14 cellular contexts compared by ENCODE assay signal in genomic region chr2:196165016-196165415, GRCh38. TPM values are rescaled to one million over a fixed set of nuclear protein-coding genes. Genes with fewer than 3 reads are reported as not detected.
DNase-seq lines count a peak whose midpoint lies in the region; ATAC-seq, FAIRE-seq and TF ChIP-seq lines count a peak whose summit lies in the region.
"Had no signal": no experiment of that assay in that cellular context is flagged by ENCODE, and none has a peak within 500 bp of the region (broad histone marks: within the 10 kb centered on the region; RNA-seq: fewer than 3 reads in every experiment).

No MANE protein-coding gene starts in this region.

- H3K4me1 Mint-ChIP-seq in MCF 10A (ENCODE audit: insufficient read depth, unreplicated experiment) (peaks cover 30% of the 10 kb centered on the region), T-cell (peaks cover 48 to 61% (median 52%) of the 10 kb centered on the region in 3 donors), mesothelial cell of epicardium (peaks cover 53% of the 10 kb centered on the region)

- no peaks in the 10 kb centered on the region for H3K9me3 ChIP-seq in breast epithelium
- no peaks in the 10 kb centered on the region for H3K9me3 ChIP-seq in ascending aorta
- no peaks in the 10 kb centered on the region for H3K9me3 ChIP-seq in small intestine (ENCODE audit: control insufficient read depth, low read depth)
- H3K9me3 ChIP-seq: ovary had no signal

- H3K4me3 ChIP-seq in breast epithelium (no peak overlapping the region), ascending aorta (no peak overlapping the region), small intestine (ENCODE audit: low read depth in 1 of 2, low read length in 2 of 2) (peak overlapping the region in 1 of 2 donors; percentile 14)
- H3K4me3 ChIP-seq: ovary had no signal

- CTCF ChIA-PET in MCF 10A (lab: Yijun Ruan, JAX) (interaction anchor here (3.1 kb wide), 1 partner anchor 87 kb away, joined by 27 read pairs; no protein-coding TSS in a partner anchor), T-cell (lab: Charles Lee) (interaction anchor here (0.6 to 2.3 kb wide), 10 partner anchors 12 to 133 kb away, joined by 3 to 13 read pairs (median 4); partner anchors contain the start of gene DNAH7 (in 1 of the 2))

- H3K27me3 ChIP-seq in breast epithelium (no peaks in the 10 kb centered on the region), ascending aorta (no peaks in the 10 kb centered on the region), small intestine (ENCODE audit: control insufficient read depth in 2 of 2, insufficient read depth in 2 of 2, low read length in 2 of 2) (no peaks in the 10 kb centered on the region)
- H3K27me3 ChIP-seq: ovary had no signal

- 58 to 69% (median 59%) methylated on average over 4 of the region's 4 CpGs for WGBS in small intestine, 3 donors

- H3K27ac Mint-ChIP-seq in MCF 10A (ENCODE audit: low read depth, unreplicated experiment): peak overlapping the region; percentile 78
- peak overlapping the region; percentile 84 to 91 for H3K27ac Mint-ChIP-seq in T-cell
- peak overlapping the region; percentile 61 for H3K27ac Mint-ChIP-seq in mesothelial cell of epicardium

- H3K4me1 ChIP-seq in breast epithelium: no peaks in the 10 kb centered on the region
- no peaks in the 10 kb centered on the region for H3K4me1 ChIP-seq in ascending aorta
- H3K4me1 ChIP-seq in small intestine (ENCODE audit: control insufficient read depth in 2 of 2, insufficient read depth in 1 of 2, low read depth in 1 of 2, low read length in 1 of 2): no peaks in the 10 kb centered on the region

- H3K9me3 Mint-ChIP-seq in MCF 10A (ENCODE audit: unreplicated experiment): no peaks in the 10 kb centered on the region
- H3K9me3 Mint-ChIP-seq in T-cell: no peaks in the 10 kb centered on the region
- no peaks in the 10 kb centered on the region for H3K9me3 Mint-ChIP-seq in mesothelial cell of epicardium

- H3K27ac ChIP-seq in breast epithelium (peak overlapping the region in 1 of 2 donors; percentile 21), ascending aorta (no peak overlapping the region), substantia nigra (ENCODE audit: low read depth, low read length, poor library complexity, severe bottlenecking) (no peak overlapping the region), small intestine (ENCODE audit: low read depth in 1 of 2, low read length in 1 of 2) (no peak overlapping the region)
- H3K27ac ChIP-seq: ovary had no signal

- POLR2A ChIA-PET in MCF 10A (lab: Yijun Ruan, JAX) (interaction anchor here (0.9 to 2.6 kb wide), 3 partner anchors 8 to 73 kb away, joined by 3 to 7 read pairs (median 4); no protein-coding TSS in a partner anchor), T-cell (lab: Charles Lee) (interaction anchor here (0.5 to 4.0 kb wide), 13 partner anchors 10 to 606 kb away, joined by 3 to 29 read pairs (median 5); no protein-coding TSS in a partner anchor)

- no peak for DNase-seq in MCF 10A (ENCODE audit: unreplicated experiment)
- DNase-seq in breast epithelium (ENCODE audit: low spot score in 2 of 2): no peak
- DNase-seq in T-cell: no peak
- no peak for DNase-seq in mesothelial cell of epicardium (ENCODE audit: low spot score in 2 of 2, unreplicated experiment in 2 of 2)
- DNase-seq in ascending aorta (ENCODE audit: low spot score in 2 of 2): no peak
- DNase-seq in omental fat pad (ENCODE audit: low spot score): no peak
- no peak for DNase-seq in substantia nigra (lab: John Stamatoyannopoulos, UW)
- DNase-seq in small intestine: no peak
- DNase-seq: cerebellar nuclear complex, GDM1, left ventricle myocardium superior, OCI-M1, ovary had no signal

- H3K27me3 Mint-ChIP-seq in MCF 10A (ENCODE audit: insufficient read depth, unreplicated experiment): no peaks in the 10 kb centered on the region
- H3K27me3 Mint-ChIP-seq in T-cell: no peaks in the 10 kb centered on the region
- H3K27me3 Mint-ChIP-seq in mesothelial cell of epicardium (ENCODE audit: low read depth): no peaks in the 10 kb centered on the region

- no TSS peak for BruUV-seq in MCF 10A (replicated peaks; lab: Mats Ljungman, UMichigan)

- TF ChIP-seq POLR2A in breast epithelium (IDR thresholded peaks at IDR 0.05): no peak

- no peak for TF ChIP-seq CTCF in MCF 10A (IDR thresholded peaks at IDR 0.05; ENCODE audit: unreplicated experiment)
- no peak for TF ChIP-seq CTCF in breast epithelium (IDR thresholded peaks at IDR 0.05)
- TF ChIP-seq CTCF in mesothelial cell of epicardium (IDR thresholded peaks at IDR 0.05; ENCODE audit: unreplicated experiment): no peak
- no peak for TF ChIP-seq CTCF in ascending aorta (IDR thresholded peaks at IDR 0.05)
- no peak for TF ChIP-seq CTCF in omental fat pad (IDR thresholded peaks at IDR 0.05)

- H3K4me3 Mint-ChIP-seq in MCF 10A (ENCODE audit: unreplicated experiment) (no peak overlapping the region), T-cell (peak overlapping the region; percentile 80 to 99 (median 86)), mesothelial cell of epicardium (no peak overlapping the region)

- FAIRE-seq in small intestine (lab: Jason Lieb, UNC): no peak

- intact Hi-C loops in MCF 10A (cut with micrococcal nuclease): loop anchor here (10.0 kb wide), 1 partner anchor 170 kb away; no protein-coding TSS in a partner anchor
- intact Hi-C loops in breast epithelium (cut with DNase I; ENCODE audit: low total_unique reads): no loop called here
- intact Hi-C loops in ascending aorta (cut with DNase I): no loop called here

- H3K36me3 ChIP-seq in breast epithelium (no peaks in the 10 kb centered on the region), ascending aorta (peaks cover 5 to 12% of the 10 kb centered on the region in 2 donors), small intestine (ENCODE audit: control insufficient read depth in 2 of 2, insufficient read depth in 2 of 2, low read length in 2 of 2) (peaks cover 0 to 9% of the 10 kb centered on the region in 2 donors)
- H3K36me3 ChIP-seq: ovary had no signal

- H3K36me3 Mint-ChIP-seq in MCF 10A (ENCODE audit: insufficient read depth, unreplicated experiment) (peaks cover 29% of the 10 kb centered on the region), T-cell (peaks cover 50% of the 10 kb centered on the region), mesothelial cell of epicardium (peaks cover 13% of the 10 kb centered on the region)

- ATAC-seq in T-cell (replicated peaks in 1 of 4) (no peak), omental fat pad (ENCODE audit: low FRiP score) (no peak)
- ATAC-seq: esophagus mucosa, left ventricle myocardium superior had no signal

RNA-seq across cellular contexts. Expression of gene STK17B, which starts 6.4 kb away (rescaled TPM):
- 17.1 and 20.7 TPM in 2 replicates for total RNA-seq in MCF 10A (2022)
- 10 to 100 TPM; 51.7 to 85.8 (median 57.7) TPM for total RNA-seq in breast epithelium
- 100 to 1,000 TPM; 218 to 478 (median 248) TPM for total RNA-seq in T-cell
- total RNA-seq in mesothelial cell of epicardium: 35.2 to 36.5 TPM (median 35.6 TPM) in 3 replicates
- 8.4 TPM for total RNA-seq in ascending aorta
- 10 to 100 TPM; 39.2 to 89.9 (median 60.7) TPM for total RNA-seq in omental fat pad
- 10 to 100 TPM in 2 of 3 donors, 1 to 10 TPM in 1; 6.7 to 27.7 (median 23.2) TPM for polyA plus RNA-seq in small intestine

Comparison
In these comparisons a context has a peak if more than half of its experiments do, and no peak if none do; other contexts are left out.
1. H3K4me3 Mint-ChIP-seq: peak in T-cell (3 of 3); none in MCF 10A (single experiment) and mesothelial cell of epicardium (single experiment).
2. Peak in every context shown above with its lines, with median percentiles within 50 percentile points of each other: H3K27ac Mint-ChIP-seq.